Comparison of ENCODE assay signal across 12 cellular contexts in genomic region chr16:70188608-70188915, GRCh38. TPM values are rescaled to one million over a fixed set of nuclear protein-coding genes. Genes with fewer than 3 reads are reported as not detected.
DNase-seq lines count a peak whose midpoint lies in the region; ATAC-seq, FAIRE-seq and TF ChIP-seq lines count a peak whose summit lies in the region.
"Not testable (repeated sequence)": the region's sequence is repeated elsewhere in the genome, so short reads cannot be mapped to it uniquely, and the experiment has no call there.
"Had no signal": no experiment of that assay in that cellular context is flagged by ENCODE, and none has a peak within 500 bp of the region (broad histone marks: within the 10 kb centered on the region; RNA-seq: fewer than 3 reads in every experiment).

No MANE protein-coding gene starts in this region.

- H3K9me2 ChIP-seq in GM23248 (ENCODE audit: insufficient read depth), result not testable (repeated sequence)

- H3K27me3 Mint-ChIP-seq in WTC11 (ENCODE audit: low read depth); stimulated activated naive B cell treated with anti-CD40 and anti-IgM and Interleukin-4, amounts not matched to agents 10 μg/mL and 1 μg/mL and 100 μg/mL, for 72 hours: not testable (repeated sequence)

- ATAC-seq in WTC11, result peak; percentile 68
- peak; percentile 82 to 87 for ATAC-seq in left cardiac atrium
- ATAC-seq in lower lobe of right lung, result peak; percentile 71 to 86
- peak; percentile 71 to 81 (median 78) for ATAC-seq in pancreas
- peak; percentile 24 to 26 for ATAC-seq in stimulated activated naive B cell treated with anti-CD40 and anti-IgM and Interleukin-4, amounts not matched to agents 10 μg/mL and 1 μg/mL and 100 μg/mL, for 72 hours (replicated peaks)
- peak; percentile 77 for ATAC-seq in aorta (ENCODE audit: low FRiP score)

- not testable (repeated sequence) for H3K4me1 ChIP-seq in GM23248 (ENCODE audit: insufficient read depth); lower lobe of right lung; pancreas; aorta (ENCODE audit: control insufficient read depth in 1 of 2, insufficient read depth in 2 of 2, low read length in 2 of 2)

- H3K9me3 ChIP-seq in GM23248 (ENCODE audit: low read depth); lower lobe of right lung; pancreas; aorta (ENCODE audit: control insufficient read depth, low read length): not testable (repeated sequence)

- not testable (repeated sequence) for H3K4me3 Mint-ChIP-seq in WTC11; stimulated activated naive B cell treated with anti-CD40 and anti-IgM and Interleukin-4, amounts not matched to agents 10 μg/mL and 1 μg/mL and 100 μg/mL, for 72 hours

- in situ Hi-C loops in GM23248 (cut with MboI), result not testable (repeated sequence)

- not testable (repeated sequence) for H3K36me3 ChIP-seq in GM23248 (ENCODE audit: low read depth); lower lobe of right lung; pancreas; aorta (ENCODE audit: control insufficient read depth in 1 of 2, insufficient read depth in 2 of 2, low read length in 1 of 2)

- H3K4me2 ChIP-seq in GM23248 (ENCODE audit: unreplicated experiment), result not testable (repeated sequence)

- H3F3A ChIP-seq in GM23248 (ENCODE audit: insufficient read depth), result not testable (repeated sequence)

- H3K27ac Mint-ChIP-seq in WTC11; stimulated activated naive B cell treated with anti-CD40 and anti-IgM and Interleukin-4, amounts not matched to agents 10 μg/mL and 1 μg/mL and 100 μg/mL, for 72 hours: not testable (repeated sequence)

- CTCF ChIA-PET in WTC11 (lab: Charles Lee), result not testable (repeated sequence)

- H3K4me3 ChIP-seq in GM23248 (peak overlapping the region; percentile 55), lower lobe of right lung (peak overlapping the region; percentile 41), pancreas (peak overlapping the region in 1 of 4 donors; percentile 26)
- not testable (repeated sequence) for H3K4me3 ChIP-seq in aorta (ENCODE audit: low read length in 2 of 2)

- not testable (repeated sequence) for H3K27me3 ChIP-seq in GM23248 (replicated peaks; ENCODE audit: insufficient read depth); lower lobe of right lung (ENCODE audit: low read depth); pancreas; aorta (ENCODE audit: control insufficient read depth in 1 of 2, insufficient read depth in 2 of 2, low read length in 1 of 2)

- not testable (repeated sequence) for H3K36me3 Mint-ChIP-seq in WTC11; stimulated activated naive B cell treated with anti-CD40 and anti-IgM and Interleukin-4, amounts not matched to agents 10 μg/mL and 1 μg/mL and 100 μg/mL, for 72 hours

- H3K9me3 Mint-ChIP-seq in WTC11; stimulated activated naive B cell treated with anti-CD40 and anti-IgM and Interleukin-4, amounts not matched to agents 10 μg/mL and 1 μg/mL and 100 μg/mL, for 72 hours: not testable (repeated sequence)

- not testable (repeated sequence) for TF ChIP-seq CTCF in WTC11 (IDR thresholded peaks at IDR 0.05); lower lobe of right lung (IDR thresholded peaks at IDR 0.05); pancreas (IDR thresholded peaks at IDR 0.05)

- not testable (repeated sequence) for H3K27ac ChIP-seq in GM23248; aorta (ENCODE audit: low read depth in 1 of 2, low read length in 2 of 2)
- H3K27ac ChIP-seq in lower lobe of right lung (peak overlapping the region; percentile 41), pancreas (peak overlapping the region in 1 of 4 donors; percentile 36)

- H4K20me1 ChIP-seq in GM23248 (ENCODE audit: insufficient read depth), result not testable (repeated sequence)

- peak; percentile 32 for DNase-seq in GM23248
- DNase-seq in WTC11 (ENCODE audit: low spot score); left cardiac atrium; lower lobe of right lung; pancreas; stimulated activated naive B cell treated with anti-CD40 and anti-IgM and Interleukin-4, amounts not matched to agents 10 μg/mL and 1 μg/mL and 100 μg/mL, for 72 hours: not testable (repeated sequence)
- peak; percentile 48 for DNase-seq in ecto neural progenitor cell (ENCODE audit: low spot score)
- DNase-seq in aorta, result peak in 1 of 2 donors; percentile 65

- POLR2A ChIA-PET in WTC11 (lab: Charles Lee), result not testable (repeated sequence)

- peak overlapping the region; percentile 75 for H3K9ac ChIP-seq in GM23248

- 0 to 2% methylated on average over 7 to 13 of the region's 22 CpGs for WGBS in GM23248 (ENCODE audit: low coverage in 1 of 2, low lambda C conversion rate in 2 of 2, missing lambda C conversion rate in 2 of 2), 2 experiments
- WGBS in pancreas, 2 donors, result 2 to 5% methylated on average over 4 to 11 of the region's 22 CpGs
- 0% methylated on average over 11 to 13 of the region's 22 CpGs for WGBS in aorta, 2 donors

- H3K79me2 ChIP-seq in GM23248 (ENCODE audit: insufficient read depth), result not testable (repeated sequence)

- H3K4me1 Mint-ChIP-seq in WTC11; stimulated activated naive B cell treated with anti-CD40 and anti-IgM and Interleukin-4, amounts not matched to agents 10 μg/mL and 1 μg/mL and 100 μg/mL, for 72 hours: not testable (repeated sequence)

- intact Hi-C loops in left cardiac atrium (cut with DNase I); lower lobe of right lung (cut with DNase I); pancreas (cut with DNase I); aorta (cut with DNase I): not testable (repeated sequence)

- not testable (repeated sequence) for H2AFZ ChIP-seq in GM23248

- FAIRE-seq in pancreas (lab: Jason Lieb, UNC), result not testable (repeated sequence)

RNA-seq across cellular contexts. Expression of gene CLEC18C, which starts 15.0 kb away (rescaled TPM):
- total RNA-seq in GM23248 (2014; rRNA removed; shearing (Covaris generic)), result 0.25 and 0.43 TPM in 2 replicates
- polyA plus RNA-seq in GM23248 (2016; fragmentation: Nextera tagmentation; extraction: Ambion mirVana) (not detected in 2 replicates), pancreas (1 to 10 TPM in 1 of 2 donors, under 1 TPM in 1; 0.35 to 1.3 TPM), aorta (under 1 TPM; 0.08 to 0.88 TPM)
- total RNA-seq in WTC11 (2021) (0.11 to 0.48 TPM (median 0.18 TPM) in 3 replicates), left cardiac atrium (under 1 TPM; 0.24 to 0.73 TPM), lower lobe of right lung (1.0 TPM), pancreas (under 1 TPM in 4 of 6 donors, not detected in 2; 0.19 to 0.43 (median 0.32) TPM), aorta (1 to 10 TPM; 1.1 to 1.3 TPM)
- total RNA-seq: bronchial epithelial cell, osteocyte, subcutaneous adipose tissue had no signal
- polyA plus RNA-seq: IgD-negative memory B cell had no signal

Comparison
In these comparisons a context has a peak if more than half of its experiments do, and no peak if none do; other contexts are left out.
1. ATAC-seq: peak in every context shown above with its lines; median percentile 84 in left cardiac atrium; 78 in lower lobe of right lung; 78 in pancreas; 77 in aorta; 68 in WTC11; 25 in stimulated activated naive B cell treated with anti-CD40 and anti-IgM and Interleukin-4, amounts not matched to agents 10 μg/mL and 1 μg/mL and 100 μg/mL, for 72 hours.